ENCODE assay signal across 12 cellular contexts in the genomic region with DNA sequence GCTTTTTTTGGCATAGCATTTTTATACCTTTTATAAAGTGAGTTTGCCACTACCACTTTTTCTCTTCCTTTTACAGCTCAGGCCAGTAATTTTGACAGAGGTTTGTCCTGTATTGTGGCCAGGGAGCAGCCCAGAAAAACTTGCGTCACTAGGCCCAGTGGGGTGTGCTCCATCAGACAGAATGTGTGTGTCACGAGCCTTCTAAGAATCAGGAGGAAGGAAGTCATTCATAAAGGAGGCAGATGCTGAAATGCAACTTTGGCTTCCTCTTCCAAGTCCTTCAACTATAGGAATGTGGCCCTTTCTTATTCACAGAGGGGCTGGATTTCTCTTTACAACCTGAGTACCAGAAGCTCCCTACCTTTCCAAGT. TPM values are rescaled to one million over a fixed set of nuclear protein-coding genes. Genes with fewer than 3 reads are reported as not detected.
A peak's percentile ranks its signal among the peaks of the same experiment; 100 is the strongest.
DNase-seq lines count a peak whose midpoint lies in the region; ATAC-seq, FAIRE-seq and TF ChIP-seq lines count a peak whose summit lies in the region.
"Had no signal": no experiment of that assay in that cellular context is flagged by ENCODE, and none has a peak within 500 bp of the region (broad histone marks: within the 10 kb centered on the region; RNA-seq: fewer than 3 reads in every experiment).

No MANE protein-coding gene starts in this region.

- H3K4me3 Mint-ChIP-seq in astrocyte (ENCODE audit: unreplicated experiment), result no peak overlapping the region

- H3K4me3 ChIP-seq in A673 (ENCODE audit: low read depth, low read length, poor library complexity, severe bottlenecking) (no peak overlapping the region), astrocyte (ENCODE audit: insufficient read depth, low read depth, low read length) (no peak overlapping the region)
- H3K4me3 ChIP-seq: MG63, thoracic aorta had no signal

- no peak for TF ChIP-seq CTCF in A673 (conservative IDR thresholded peaks at IDR 0.05; ENCODE audit: low read depth, low read length)
- TF ChIP-seq CTCF in astrocyte (IDR thresholded peaks at IDR 0.05; ENCODE audit: insufficient read depth, low read depth, low read length), result no peak

- no peaks in the 10 kb centered on the region for H3K4me1 ChIP-seq in A673 (ENCODE audit: insufficient read depth, low read length, poor library complexity, severe bottlenecking)
- peaks cover 26% of the 10 kb centered on the region for H3K4me1 ChIP-seq in astrocyte (ENCODE audit: insufficient read depth, low read length)

- CTCF ChIA-PET in A673 (lab: Charles Lee), result no interaction called here

- H3K9me3 ChIP-seq in A673 (ENCODE audit: low read depth, low read length, poor library complexity, severe bottlenecking) (no peaks in the 10 kb centered on the region), astrocyte (ENCODE audit: insufficient read depth, low read depth, low read length) (no peaks in the 10 kb centered on the region)
- H3K9me3 ChIP-seq: MG63, thoracic aorta had no signal

- H3K27ac ChIP-seq in A673 (ENCODE audit: low read depth, low read length, poor library complexity, severe bottlenecking) (peak overlapping the region; percentile 20), astrocyte (ENCODE audit: low read depth, low read length) (peak overlapping the region; percentile 59)

- no TSS peak for BruUV-seq in A673 (replicated peaks; lab: Mats Ljungman, UMichigan)

- peaks cover 44% of the 10 kb centered on the region for H3K36me3 Mint-ChIP-seq in astrocyte (ENCODE audit: low read depth, unreplicated experiment)

- no peaks in the 10 kb centered on the region for H3K27me3 Mint-ChIP-seq in astrocyte (ENCODE audit: low read depth, unreplicated experiment)

- H3K9me3 Mint-ChIP-seq in astrocyte (ENCODE audit: unreplicated experiment), result no peaks in the 10 kb centered on the region

- H3K4me1 Mint-ChIP-seq in astrocyte (ENCODE audit: low read depth, unreplicated experiment), result peaks cover 22% of the 10 kb centered on the region

- ATAC-seq in HG03108 (IDR thresholded peaks at IDR 0.05; ENCODE audit: unreplicated experiment) (no peak), GM21360 (IDR thresholded peaks at IDR 0.05; ENCODE audit: unreplicated experiment) (no peak)

- H3K36me3 ChIP-seq in A673 (ENCODE audit: insufficient read depth, low read length, poor library complexity, severe bottlenecking) (peaks cover 51% of the 10 kb centered on the region), astrocyte (ENCODE audit: insufficient read depth, low read length) (peaks cover 46% of the 10 kb centered on the region)

- no peak for FAIRE-seq in astrocyte (lab: Jason Lieb, UNC)

- H3K27me3 ChIP-seq in A673 (replicated peaks; ENCODE audit: insufficient read depth, low read depth, low read length, poor library complexity) (no peaks in the 10 kb centered on the region), astrocyte (ENCODE audit: insufficient read depth, low read length) (no peaks in the 10 kb centered on the region)
- H3K27me3 ChIP-seq: MG63 had no signal

- intact Hi-C loops in A673 (cut with micrococcal nuclease; ENCODE audit: unreplicated experiment), result no loop called here

- peak overlapping the region; percentile 47 for H3K4me2 ChIP-seq in astrocyte (ENCODE audit: low read length)

- no peaks in the 10 kb centered on the region for H3K79me2 ChIP-seq in astrocyte (ENCODE audit: insufficient read depth, low read length)

- peaks cover 48% of the 10 kb centered on the region for H4K20me1 ChIP-seq in astrocyte (ENCODE audit: insufficient read depth, low read length)

- no peak overlapping the region for H2AFZ ChIP-seq in astrocyte (ENCODE audit: low read depth, low read length)

- peak overlapping the region; percentile 77 for H3K27ac Mint-ChIP-seq in astrocyte (ENCODE audit: unreplicated experiment)

- peak overlapping the region; percentile 25 for H3K9ac ChIP-seq in astrocyte (ENCODE audit: low read length)

- POLR2A ChIA-PET in A673 (lab: Charles Lee; ENCODE audit: low non-redundant PET), result interaction anchor here (0.6 kb wide), 1 partner anchor 48 kb away, joined by 6 read pairs; no protein-coding TSS in a partner anchor

- in situ Hi-C loops in KBM-7 (cut with MboI; ENCODE audit: low pct_unique_long_range_greater_than_20kb, low sequenced_read_pairs), result no loop called here

- no peak for DNase-seq in A673 (ENCODE audit: low spot score)
- peak; percentile 79 for DNase-seq in KBM-7
- peak; percentile 71 for DNase-seq in astrocyte (ENCODE audit: low read depth)
- peak; percentile 76 for DNase-seq in medulla oblongata (ENCODE audit: extremely low spot score)
- no peak for DNase-seq in DMS153 treated with DMSO at 0.1 percent for 48 hours (lab: John Stamatoyannopoulos, UW; ENCODE audit: unreplicated experiment)
- no peak for DNase-seq in cerebellar cortex (ENCODE audit: low spot score)
- DNase-seq: Calu3, MG63, SHP77 treated with DMSO at 0.1 percent for 48 hours had no signal

RNA-seq across cellular contexts. Expression of gene RAB35, which starts 10.1 kb away (rescaled TPM):
- 57.9 and 63.0 TPM in 2 replicates for total RNA-seq in A673 (2021)
- 49.0 and 63.3 TPM in 2 replicates for total RNA-seq in astrocyte

Comparison
In these comparisons a context has a peak if more than half of its experiments do, and no peak if none do; other contexts are left out.
1. DNase-seq: peak in KBM-7 (single experiment), astrocyte (single experiment) and medulla oblongata (single experiment); none in A673 (single experiment), DMS153 treated with DMSO at 0.1 percent for 48 hours (single experiment) and cerebellar cortex (single experiment).